9 cellular contexts compared by ENCODE assay signal in the genomic region with DNA sequence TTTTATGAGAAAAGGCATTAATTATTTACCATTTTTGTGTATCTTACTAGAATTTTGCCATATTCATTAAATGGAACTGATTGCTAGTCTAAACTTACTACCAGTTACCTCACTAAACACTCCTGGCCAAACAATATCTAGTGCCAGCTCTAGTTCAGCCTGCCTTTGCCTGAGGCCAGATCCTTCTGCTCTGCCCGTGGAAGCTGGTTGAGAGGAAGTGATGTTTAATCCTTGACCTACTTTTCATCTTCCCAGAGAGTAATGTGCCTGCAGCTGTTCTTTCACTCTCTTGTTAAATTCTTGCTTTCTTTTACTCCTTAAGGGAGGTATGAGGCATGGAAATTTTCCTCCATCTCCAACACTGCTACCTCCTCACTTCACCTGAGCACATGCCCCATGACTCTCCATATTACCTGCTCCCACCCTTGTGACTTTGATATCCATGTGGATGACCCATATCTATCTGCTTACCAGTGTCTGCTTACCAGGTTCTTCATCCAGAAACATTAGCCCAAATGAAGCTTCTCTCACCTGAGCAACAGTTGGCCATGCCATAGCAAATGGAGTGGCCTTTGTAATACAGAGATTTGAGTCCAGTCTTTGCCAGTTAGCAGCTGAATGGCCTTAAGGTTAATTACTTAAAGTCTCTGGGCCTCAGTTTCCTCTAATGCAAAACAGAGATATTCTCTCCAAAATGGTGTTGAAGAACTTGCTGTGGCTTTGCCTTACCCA. TPM values are rescaled to one million over a fixed set of nuclear protein-coding genes. Genes with fewer than 3 reads are reported as not detected.
A peak's percentile ranks its signal among the peaks of the same experiment; 100 is the strongest.
DNase-seq lines count a peak whose midpoint lies in the region; ATAC-seq and TF ChIP-seq lines count a peak whose summit lies in the region.
"Had no signal": no experiment of that assay in that cellular context is flagged by ENCODE, and none has a peak within 500 bp of the region (broad histone marks: within the 10 kb centered on the region; RNA-seq: fewer than 3 reads in every experiment).

No MANE protein-coding gene starts in this region.

- 0 to 3% methylated on average over 1 of the region's 1 CpG for WGBS in thyroid gland, 2 donors

- ATAC-seq in GM21367 (IDR thresholded peaks at IDR 0.05; ENCODE audit: unreplicated experiment) (no peak), GM18867 (IDR thresholded peaks at IDR 0.05; ENCODE audit: unreplicated experiment) (no peak)

- CTCF ChIA-PET in activated CD4-positive, alpha-beta T cell treated with anti-CD3 and anti-CD28 coated beads, Interleukin-2, amount 10 ng/mL, durations not matched to agents 7 days and 5 days (lab: Charles Lee) = interaction anchor here (1.1 kb wide), 1 partner anchor 14 kb away, joined by 3 read pairs; no protein-coding TSS in a partner anchor

- H3K27ac ChIP-seq in thyroid gland = peak overlapping the region; percentile 25 to 56 (median 42)

- H3K27me3 ChIP-seq in adipocyte (replicated peaks; ENCODE audit: control insufficient read depth, insufficient read depth, low read length) = no peaks in the 10 kb centered on the region
- no peaks in the 10 kb centered on the region for H3K27me3 ChIP-seq in thyroid gland

- no peaks in the 10 kb centered on the region for H3K27me3 Mint-ChIP-seq in activated CD4-positive, alpha-beta T cell treated with anti-CD3 and anti-CD28 coated beads, Interleukin-2, amount 10 ng/mL, durations not matched to agents 7 days and 5 days

- POLR2A ChIA-PET in activated CD4-positive, alpha-beta T cell treated with anti-CD3 and anti-CD28 coated beads, Interleukin-2, amount 10 ng/mL, durations not matched to agents 7 days and 5 days (lab: Charles Lee) = no interaction called here

- no peak overlapping the region for H3K9ac ChIP-seq in adipocyte (ENCODE audit: low read length)

- intact Hi-C loops in thyroid gland (cut with DNase I) = no loop called here

- TF ChIP-seq POLR2A in thyroid gland (IDR thresholded peaks at IDR 0.05) = no peak

- H3K4me1 Mint-ChIP-seq in activated CD4-positive, alpha-beta T cell treated with anti-CD3 and anti-CD28 coated beads, Interleukin-2, amount 10 ng/mL, durations not matched to agents 7 days and 5 days = peaks cover 35% of the 10 kb centered on the region

- H3K4me3 ChIP-seq in adipocyte (ENCODE audit: low read length) (no peak overlapping the region), thyroid gland (replicated peaks in 1 of 3) (no peak overlapping the region)

- peaks cover 1% of the 10 kb centered on the region for H3K36me3 Mint-ChIP-seq in activated CD4-positive, alpha-beta T cell treated with anti-CD3 and anti-CD28 coated beads, Interleukin-2, amount 10 ng/mL, durations not matched to agents 7 days and 5 days (ENCODE audit: low read depth)

- H3K4me1 ChIP-seq in adipocyte (ENCODE audit: control insufficient read depth, insufficient read depth, low read length) (peaks cover 13% of the 10 kb centered on the region), thyroid gland (peaks cover 33 to 34% of the 10 kb centered on the region in 2 donors)

- H3K27ac Mint-ChIP-seq in activated CD4-positive, alpha-beta T cell treated with anti-CD3 and anti-CD28 coated beads, Interleukin-2, amount 10 ng/mL, durations not matched to agents 7 days and 5 days = peak overlapping the region; percentile 3

- H3K9me3 ChIP-seq in adipocyte (ENCODE audit: control insufficient read depth, low read length) = no peaks in the 10 kb centered on the region
- H3K9me3 ChIP-seq in thyroid gland = no peaks in the 10 kb centered on the region

- no peak for DNase-seq in activated CD4-positive, alpha-beta T cell treated with anti-CD3 and anti-CD28 coated beads, Interleukin-2, amount 10 ng/mL, durations not matched to agents 7 days and 5 days
- no peak for DNase-seq in activated CD4-positive, alpha-beta T cell treated with anti-CD3 and anti-CD28 coated beads, Interleukin-2, amount 50 U/mL, for 1 hour
- DNase-seq in adipocyte (ENCODE audit: low read depth) (peak; percentile 79), iris pigment epithelial cell (ENCODE audit: low read depth) (peak; percentile 73), thyroid gland (peak; percentile 68 to 69), NCI-H1092 treated with DMSO at 0.1 percent for 48 hours (lab: John Stamatoyannopoulos, UW) (no peak)
- DNase-seq: NCI-H774 had no signal

- H3K9me3 Mint-ChIP-seq in activated CD4-positive, alpha-beta T cell treated with anti-CD3 and anti-CD28 coated beads, Interleukin-2, amount 10 ng/mL, durations not matched to agents 7 days and 5 days = no peaks in the 10 kb centered on the region

- TF ChIP-seq CTCF in thyroid gland (IDR thresholded peaks at IDR 0.05) = no peak

- no peak overlapping the region for H3K4me3 Mint-ChIP-seq in activated CD4-positive, alpha-beta T cell treated with anti-CD3 and anti-CD28 coated beads, Interleukin-2, amount 10 ng/mL, durations not matched to agents 7 days and 5 days

- H3K36me3 ChIP-seq in adipocyte (ENCODE audit: control insufficient read depth, insufficient read depth, low read length, severe bottlenecking) (peaks cover 7% of the 10 kb centered on the region), thyroid gland (no peaks in the 10 kb centered on the region)

RNA-seq across cellular contexts. Expression of a gene that starts 53.4 kb away (rescaled TPM):
- 10 to 100 TPM; 65.5 to 66.1 TPM for total RNA-seq in activated CD4-positive, alpha-beta T cell treated with anti-CD3 and anti-CD28 coated beads, Interleukin-2, amount 10 ng/mL, durations not matched to agents 7 days and 5 days
- 10 to 100 TPM; 61.6 to 88.4 (median 79.6) TPM for total RNA-seq in thyroid gland

RNA-seq across cellular contexts. Expression of a gene that starts 57.6 kb away (rescaled TPM):
- total RNA-seq in activated CD4-positive, alpha-beta T cell treated with anti-CD3 and anti-CD28 coated beads, Interleukin-2, amount 10 ng/mL, durations not matched to agents 7 days and 5 days = 1 to 10 TPM; 2.5 to 3.0 TPM
- total RNA-seq in thyroid gland = 10 to 100 TPM; 17.5 to 22.2 (median 19.7) TPM

RNA-seq across cellular contexts. Expression of a gene that starts 57.8 kb away (rescaled TPM):
- 1,000 to 10,000 TPM; 1,598 to 1,775 TPM for total RNA-seq in activated CD4-positive, alpha-beta T cell treated with anti-CD3 and anti-CD28 coated beads, Interleukin-2, amount 10 ng/mL, durations not matched to agents 7 days and 5 days
- 1,000 to 10,000 TPM; 1,700 to 2,512 (median 2,310) TPM for total RNA-seq in thyroid gland

Comparison
In these comparisons a context has a peak if more than half of its experiments do, and no peak if none do; other contexts are left out.
1. DNase-seq: peak in adipocyte (single experiment), iris pigment epithelial cell (single experiment) and thyroid gland (2 of 2); none in activated CD4-positive, alpha-beta T cell treated with anti-CD3 and anti-CD28 coated beads, Interleukin-2, amount 10 ng/mL, durations not matched to agents 7 days and 5 days (single experiment), activated CD4-positive, alpha-beta T cell treated with anti-CD3 and anti-CD28 coated beads, Interleukin-2, amount 50 U/mL, for 1 hour (single experiment) and NCI-H1092 treated with DMSO at 0.1 percent for 48 hours (single experiment).
2. RNA of a gene that starts 57.6 kb away (total RNA-seq): 17.5 to 22.2 TPM in thyroid gland; 2.5 to 3.0 TPM in activated CD4-positive, alpha-beta T cell treated with anti-CD3 and anti-CD28 coated beads, Interleukin-2, amount 10 ng/mL, durations not matched to agents 7 days and 5 days; every median in the first group is over 4 times any median in the second.